Comparison of ENCODE assay signal across 9 cellular contexts in the genomic region with DNA sequence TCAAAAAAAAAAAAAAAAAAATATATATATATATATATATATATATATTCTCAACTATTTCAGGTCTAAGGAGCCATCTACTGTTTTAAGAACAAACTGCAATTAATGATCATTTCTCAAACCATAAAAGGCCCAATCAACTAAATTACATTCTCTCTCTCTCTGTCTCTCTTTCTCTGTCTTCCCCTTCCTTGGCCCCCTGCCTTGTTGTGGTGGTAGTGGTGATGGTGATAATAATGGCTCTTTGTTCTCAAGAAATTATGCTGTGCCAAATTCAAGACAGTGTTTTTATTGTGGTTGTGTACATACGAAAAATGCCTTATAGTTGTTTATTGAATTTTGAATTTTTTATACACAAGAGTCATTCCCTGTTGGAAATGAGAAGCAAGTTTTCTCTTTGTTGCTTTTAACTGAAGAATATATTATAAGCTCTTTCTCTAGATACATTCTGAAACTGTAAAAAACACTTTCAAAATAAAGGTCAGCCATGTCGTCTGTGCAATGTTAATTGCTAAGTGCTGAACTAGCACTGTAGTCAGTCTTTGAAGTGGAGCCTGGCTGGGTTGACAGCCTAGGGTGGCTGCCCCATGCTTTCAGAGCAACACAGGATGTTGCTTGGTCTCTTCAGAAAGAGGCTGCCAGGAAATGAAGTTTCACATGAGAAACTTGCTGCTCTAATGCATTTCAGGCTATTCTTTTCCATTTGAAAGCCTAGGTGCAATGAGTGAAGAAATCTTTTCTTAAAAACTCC.
A peak's percentile ranks its signal among the peaks of the same experiment; 100 is the strongest.
DNase-seq lines count a peak whose midpoint lies in the region; ATAC-seq and TF ChIP-seq lines count a peak whose summit lies in the region.
"Had no signal": no experiment of that assay in that cellular context is flagged by ENCODE, and none has a peak within 500 bp of the region (broad histone marks: within the 10 kb centered on the region; RNA-seq: fewer than 3 reads in every experiment).

No MANE protein-coding gene starts in this region.

- DNase-seq in NCI-H510A treated with DMSO at 0.1 percent for 48 hours (lab: John Stamatoyannopoulos, UW): peak; percentile 5
- DNase-seq in NCI-H510A (lab: John Stamatoyannopoulos, UW): no peak
- DNase-seq in activated CD8-positive, alpha-beta T cell treated with anti-CD3 and anti-CD28 coated beads for 36 hours: peak; percentile 84
- DNase-seq in left kidney (ENCODE audit: low read depth, low spot score): peak; percentile 18
- peak; percentile 91 for DNase-seq in superior temporal gyrus (ENCODE audit: extremely low spot score)
- DNase-seq in NCI-H748 treated with DMSO at 0.1 percent for 48 hours (lab: John Stamatoyannopoulos, UW): no peak
- DNase-seq in NCI-H1092 treated with DMSO at 0.1 percent for 48 hours (lab: John Stamatoyannopoulos, UW): no peak

- peaks cover 14% of the 10 kb centered on the region for H3K9me3 Mint-ChIP-seq in activated CD8-positive, alpha-beta T cell treated with anti-CD3 and anti-CD28 coated beads for 36 hours

- ATAC-seq in HG03175 (IDR thresholded peaks at IDR 0.05; ENCODE audit: unreplicated experiment): peak; percentile 97
- ATAC-seq in activated CD8-positive, alpha-beta T cell treated with anti-CD3 and anti-CD28 coated beads for 36 hours: peak; percentile 98

- peak overlapping the region; percentile 60 for H3K4me3 Mint-ChIP-seq in activated CD8-positive, alpha-beta T cell treated with anti-CD3 and anti-CD28 coated beads for 36 hours
- H3K4me3 Mint-ChIP-seq: neural crest cell had no signal

- intact Hi-C loops in activated CD8-positive, alpha-beta T cell treated with anti-CD3 and anti-CD28 coated beads for 36 hours (cut with micrococcal nuclease): no loop called here

- H3K27ac Mint-ChIP-seq in activated CD8-positive, alpha-beta T cell treated with anti-CD3 and anti-CD28 coated beads for 36 hours: peak overlapping the region; percentile 95

- TF ChIP-seq CTCF in activated CD8-positive, alpha-beta T cell treated with anti-CD3 and anti-CD28 coated beads for 36 hours (IDR thresholded peaks at IDR 0.05): peak; percentile 48

- H3K4me1 Mint-ChIP-seq in activated CD8-positive, alpha-beta T cell treated with anti-CD3 and anti-CD28 coated beads for 36 hours (ENCODE audit: low read depth): peaks cover 61% of the 10 kb centered on the region

- H3K27me3 Mint-ChIP-seq in activated CD8-positive, alpha-beta T cell treated with anti-CD3 and anti-CD28 coated beads for 36 hours: no peaks in the 10 kb centered on the region

- CTCF ChIA-PET in activated CD8-positive, alpha-beta T cell treated with anti-CD3 and anti-CD28 coated beads for 36 hours (lab: Charles Lee): interaction anchor here (1.2 to 1.6 kb wide), 4 partner anchors 28 to 198 kb away, joined by 3 to 7 read pairs (median 4); no protein-coding TSS in a partner anchor

- peaks cover 8% of the 10 kb centered on the region for H3K36me3 Mint-ChIP-seq in activated CD8-positive, alpha-beta T cell treated with anti-CD3 and anti-CD28 coated beads for 36 hours (ENCODE audit: low read depth)

- POLR2A ChIA-PET in activated CD8-positive, alpha-beta T cell treated with anti-CD3 and anti-CD28 coated beads for 36 hours (lab: Charles Lee): interaction anchor here (1.6 kb wide), 1 partner anchor 44 kb away, joined by 3 read pairs; no protein-coding TSS in a partner anchor

Comparison
In these comparisons a context has a peak if more than half of its experiments do, and no peak if none do; other contexts are left out.
1. DNase-seq: peak in NCI-H510A treated with DMSO at 0.1 percent for 48 hours (single experiment), activated CD8-positive, alpha-beta T cell treated with anti-CD3 and anti-CD28 coated beads for 36 hours (single experiment), left kidney (single experiment) and superior temporal gyrus (single experiment); none in NCI-H510A (single experiment), NCI-H748 treated with DMSO at 0.1 percent for 48 hours (single experiment) and NCI-H1092 treated with DMSO at 0.1 percent for 48 hours (single experiment).